ENCODE assay signal across 12 cellular contexts in the genomic region with DNA sequence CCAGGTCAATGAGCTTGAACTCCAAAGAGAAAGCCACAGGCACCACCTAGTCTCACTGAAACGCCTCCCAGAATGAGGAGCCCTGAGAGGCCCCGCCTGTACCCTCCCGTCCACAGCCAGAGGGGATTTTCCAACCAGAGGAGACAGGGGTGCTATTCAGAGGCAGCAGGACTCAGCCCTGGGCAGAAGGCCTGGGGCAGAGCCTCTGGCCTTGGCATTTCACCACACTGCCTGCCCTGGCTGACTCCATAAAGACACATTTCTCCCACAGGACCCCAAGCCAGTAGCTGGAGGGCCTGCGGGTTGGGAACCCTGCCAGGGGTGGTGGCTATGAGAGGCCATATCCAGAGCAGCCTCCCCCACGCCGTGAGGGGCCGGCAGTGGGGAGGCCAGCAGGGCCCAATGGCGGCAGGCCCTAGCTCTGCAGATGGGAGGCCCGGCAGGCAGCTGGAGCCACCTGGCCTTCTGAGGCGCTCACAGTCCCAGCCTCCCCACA.
DNase-seq lines count a peak whose midpoint lies in the region; ATAC-seq and TF ChIP-seq lines count a peak whose summit lies in the region.
"Had no signal": no experiment of that assay in that cellular context is flagged by ENCODE, and none has a peak within 500 bp of the region (broad histone marks: within the 10 kb centered on the region; RNA-seq: fewer than 3 reads in every experiment).

No MANE protein-coding gene starts in this region.

- H3K36me3 Mint-ChIP-seq in osteocyte (ENCODE audit: unreplicated experiment) (peaks cover 15% of the 10 kb centered on the region), chondrocyte (ENCODE audit: low read depth) (peaks cover 2% of the 10 kb centered on the region)
- peaks cover 2% of the 10 kb centered on the region for H3K36me3 Mint-ChIP-seq in activated CD4-positive, alpha-beta T cell treated with anti-CD3 and anti-CD28 coated beads for 36 hours (ENCODE audit: low read depth)

- peak overlapping the region; percentile 41 for H3K27ac Mint-ChIP-seq in osteocyte (ENCODE audit: unreplicated experiment)
- no peak overlapping the region for H3K27ac Mint-ChIP-seq in chondrocyte (ENCODE audit: unreplicated experiment)
- no peak overlapping the region for H3K27ac Mint-ChIP-seq in activated CD4-positive, alpha-beta T cell treated with anti-CD3 and anti-CD28 coated beads for 36 hours

- TF ChIP-seq CTCF in RWPE2 (IDR thresholded peaks at IDR 0.05; ENCODE audit: poor library complexity, severe bottlenecking) (no peak), osteocyte (IDR thresholded peaks at IDR 0.05) (no peak), chondrocyte (IDR thresholded peaks at IDR 0.05) (no peak)

- intact Hi-C loops in activated CD4-positive, alpha-beta T cell treated with anti-CD3 and anti-CD28 coated beads for 36 hours (cut with DNase I, micrococcal nuclease): no loop called here

- no peak overlapping the region for H3K27ac ChIP-seq in RWPE2 (ENCODE audit: poor library complexity, severe bottlenecking)
- H3K27ac ChIP-seq: neural progenitor cell had no signal

- H3K4me1 Mint-ChIP-seq in osteocyte (ENCODE audit: unreplicated experiment) (peaks cover 19% of the 10 kb centered on the region), chondrocyte (ENCODE audit: low read depth) (peaks cover 13% of the 10 kb centered on the region)
- no peaks in the 10 kb centered on the region for H3K4me1 Mint-ChIP-seq in activated CD4-positive, alpha-beta T cell treated with anti-CD3 and anti-CD28 coated beads for 36 hours

- H3K4me3 ChIP-seq in RWPE2 (ENCODE audit: severe bottlenecking): no peak overlapping the region
- H3K4me3 ChIP-seq: GM12878, neural progenitor cell had no signal

- H3K9me3 Mint-ChIP-seq in osteocyte (ENCODE audit: unreplicated experiment) (no peaks in the 10 kb centered on the region), chondrocyte (ENCODE audit: low read depth) (peaks cover 4% of the 10 kb centered on the region)
- H3K9me3 Mint-ChIP-seq in activated CD4-positive, alpha-beta T cell treated with anti-CD3 and anti-CD28 coated beads for 36 hours (ENCODE audit: low read depth): no peaks in the 10 kb centered on the region

- H3K36me3 ChIP-seq in RWPE2 (ENCODE audit: low read depth): no peaks in the 10 kb centered on the region
- H3K36me3 ChIP-seq: neural progenitor cell had no signal

- CTCF ChIA-PET in activated CD4-positive, alpha-beta T cell treated with anti-CD3 and anti-CD28 coated beads for 36 hours (lab: Charles Lee): no interaction called here

- H3K27me3 ChIP-seq in RWPE2 (ENCODE audit: insufficient read depth, poor library complexity, severe bottlenecking): no peaks in the 10 kb centered on the region
- H3K27me3 ChIP-seq: neural progenitor cell had no signal

- H3K4me1 ChIP-seq in RWPE2 (ENCODE audit: insufficient read depth, poor library complexity, severe bottlenecking): no peaks in the 10 kb centered on the region
- H3K4me1 ChIP-seq: neural progenitor cell had no signal

- H3K9me3 ChIP-seq in RWPE2 (ENCODE audit: severe bottlenecking): no peaks in the 10 kb centered on the region

- POLR2A ChIA-PET in activated CD4-positive, alpha-beta T cell treated with anti-CD3 and anti-CD28 coated beads for 36 hours (lab: Charles Lee): no interaction called here

- H3K27me3 Mint-ChIP-seq in osteocyte (ENCODE audit: unreplicated experiment) (no peaks in the 10 kb centered on the region), chondrocyte (ENCODE audit: low read depth) (peaks cover 19% of the 10 kb centered on the region)
- no peaks in the 10 kb centered on the region for H3K27me3 Mint-ChIP-seq in activated CD4-positive, alpha-beta T cell treated with anti-CD3 and anti-CD28 coated beads for 36 hours

- DNase-seq in DMS79 (lab: John Stamatoyannopoulos, UW) (peak; percentile 24), RWPE2 (ENCODE audit: low spot score) (no peak), globus pallidus (ENCODE audit: low spot score) (peak; percentile 84), osteocyte (ENCODE audit: extremely low spot score, unreplicated experiment) (no peak), chondrocyte (ENCODE audit: low spot score) (no peak), NCI-H524 treated with DMSO at 0.1 percent for 48 hours (lab: John Stamatoyannopoulos, UW) (no peak)
- no peak for DNase-seq in activated CD4-positive, alpha-beta T cell treated with anti-CD3 and anti-CD28 coated beads for 36 hours
- DNase-seq: cerebellar nuclear complex had no signal

- H3K4me3 Mint-ChIP-seq in osteocyte (ENCODE audit: unreplicated experiment) (no peak overlapping the region), chondrocyte (ENCODE audit: unreplicated experiment) (no peak overlapping the region)
- no peak overlapping the region for H3K4me3 Mint-ChIP-seq in activated CD4-positive, alpha-beta T cell treated with anti-CD3 and anti-CD28 coated beads for 36 hours
- H3K4me3 Mint-ChIP-seq: CD14-positive monocyte, neural progenitor cell had no signal

- ATAC-seq in RWPE2 (ENCODE audit: low read depth): peak; percentile 15; the same call in 2 of the 3 replicates
- no peak for ATAC-seq in activated CD4-positive, alpha-beta T cell treated with anti-CD3 and anti-CD28 coated beads for 36 hours
- no peak for ATAC-seq in HG02981 (IDR thresholded peaks at IDR 0.05; ENCODE audit: unreplicated experiment)
- ATAC-seq: GM12878 had no signal

Comparison
In these comparisons a context has a peak if more than half of its experiments do, and no peak if none do; other contexts are left out.
1. DNase-seq: peak in DMS79 (single experiment) and globus pallidus (single experiment); none in RWPE2 (single experiment), osteocyte (single experiment), chondrocyte (single experiment), NCI-H524 treated with DMSO at 0.1 percent for 48 hours (single experiment) and activated CD4-positive, alpha-beta T cell treated with anti-CD3 and anti-CD28 coated beads for 36 hours (single experiment).